1 cellular context compared by ENCODE assay signal in the genomic region with DNA sequence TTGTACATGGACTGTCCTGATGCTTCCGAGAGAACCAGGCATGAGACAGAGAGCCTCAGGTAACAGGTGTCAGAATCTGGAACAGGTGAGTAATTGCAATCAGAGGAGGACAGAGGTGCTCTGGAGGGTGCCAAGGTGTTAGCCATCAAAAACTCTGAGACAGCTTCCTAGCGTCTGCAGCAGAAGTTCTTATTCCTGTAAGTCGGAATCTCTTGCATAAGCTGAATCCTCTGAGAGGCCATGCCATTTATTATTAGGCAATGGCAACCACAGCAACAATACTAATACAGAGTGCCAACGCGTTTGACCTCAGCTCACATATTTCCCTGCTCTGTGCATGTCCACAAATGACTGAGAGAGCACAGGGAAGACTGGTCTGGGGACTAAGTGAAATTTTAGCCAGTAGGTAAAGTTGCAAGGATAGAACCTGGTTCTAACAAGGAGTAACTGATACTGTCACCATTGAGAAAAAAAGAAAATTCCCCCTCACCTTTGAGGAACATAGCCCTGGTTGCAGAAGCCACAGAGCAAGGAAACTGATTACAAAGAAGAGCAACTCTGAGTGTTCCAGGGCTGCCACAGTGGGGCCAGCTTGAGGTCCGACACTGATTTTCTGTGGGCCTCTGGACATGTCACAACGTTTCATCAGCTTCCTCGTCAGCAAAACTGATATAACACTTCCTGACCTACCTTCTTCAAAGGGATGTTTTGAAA.
TF ChIP-seq lines count a peak whose summit lies in the region.

No MANE protein-coding gene starts in this region.

TF ChIP-seq in K562, 482 proteins besides CTCF, POLR2A, EP300 and RAD21 (continued from another document and continues in another):
- no peak for TF ChIP-seq HCFC1 (IDR thresholded peaks at IDR 0.05; ENCODE audit: low read depth, low read length)
- TF ChIP-seq ZNF583 (CRISPR knock-in tag; IDR thresholded peaks at IDR 0.05), result 0 out of 2 replicates have a peak, but pooled peaks have one; percentile 16
- peak; percentile 62; the same call in 1 of the 2 replicates for TF ChIP-seq ZNF239 (CRISPR knock-in tag; IDR thresholded peaks at IDR 0.05)
- no peak for TF ChIP-seq POLR3A (IDR thresholded peaks at IDR 0.05; ENCODE audit: borderline replicate concordance, extremely low read depth, insufficient read depth, insufficient read length)
- TF ChIP-seq CEBPG (CRISPR knock-in tag; IDR thresholded peaks at IDR 0.05), result peak; percentile 94
- TF ChIP-seq CEBPG (tag; conservative IDR thresholded peaks at IDR 0.05 in 1 of 2, IDR thresholded peaks at IDR 0.05 in 1 of 2), result peak; percentile 88 to 95
- TF ChIP-seq PPARD (CRISPR knock-in tag; IDR thresholded peaks at IDR 0.05), result no peak
- TF ChIP-seq ARID1B (IDR thresholded peaks at IDR 0.05), result peak; percentile 24; the same call in 1 of the 2 replicates
- 0 out of 4 replicates have a peak, but pooled peaks of 1 of the 2 experiments have one; percentile 29 for TF ChIP-seq ARNT (IDR thresholded peaks at IDR 0.05)
- TF ChIP-seq, protein P1, sequence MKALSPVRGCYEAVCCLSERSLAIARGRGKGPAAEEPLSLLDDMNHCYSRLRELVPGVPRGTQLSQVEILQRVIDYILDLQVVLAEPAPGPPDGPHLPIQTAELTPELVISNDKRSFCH (CRISPR knock-in tag; IDR thresholded peaks at IDR 0.05), result no peak
- TF ChIP-seq, protein P1 (tag; IDR thresholded peaks at IDR 0.05), result no peak
- no peak for TF ChIP-seq ESRRB (CRISPR knock-in tag; IDR thresholded peaks at IDR 0.05; ENCODE audit: borderline replicate concordance)
- peak; percentile 51 for TF ChIP-seq RBFOX2 (IDR thresholded peaks at IDR 0.05; ENCODE audit: low read depth, low read length)
- no peak for TF ChIP-seq TBP (optimal IDR thresholded peaks at IDR 0.05; ENCODE audit: low read depth, low read length)
- peak; percentile 70; the same call in 1 of the 2 replicates for TF ChIP-seq ZNF79 (CRISPR knock-in tag; IDR thresholded peaks at IDR 0.05; ENCODE audit: low read depth)
- TF ChIP-seq XRCC4 (IDR thresholded peaks at IDR 0.05; ENCODE audit: extremely low read depth, insufficient read depth, insufficient read length), result no peak
- TF ChIP-seq ZSCAN29 (IDR thresholded peaks at IDR 0.05), result no peak
- no peak for TF ChIP-seq SIN3B (IDR thresholded peaks at IDR 0.05; ENCODE audit: low read depth)
- TF ChIP-seq TAF15 (IDR thresholded peaks at IDR 0.05; ENCODE audit: low read depth, low read length), result no peak
- no peak for TF ChIP-seq ATF1 (CRISPR knock-in tag; IDR thresholded peaks at IDR 0.05)
- 0 out of 2 replicates have a peak, but pooled peaks have one; percentile 33 for TF ChIP-seq ATF1 (tag; IDR thresholded peaks at IDR 0.05)
- no peak for TF ChIP-seq ZNF3 (CRISPR knock-in tag; IDR thresholded peaks at IDR 0.05)
- TF ChIP-seq SRSF7 (optimal IDR thresholded peaks at IDR 0.05; ENCODE audit: low read depth, low read length), result no peak
- TF ChIP-seq LEF1 (IDR thresholded peaks at IDR 0.05), result peak; percentile 69; the same call in 1 of the 2 replicates
- peak; percentile 78; the same call in 1 of the 2 replicates for TF ChIP-seq ATF3 (IDR thresholded peaks at IDR 0.05)
- no peak for TF ChIP-seq ATF3 (CRISPR knock-in tag; conservative IDR thresholded peaks at IDR 0.05)
- TF ChIP-seq MECOM (CRISPR knock-in tag; IDR thresholded peaks at IDR 0.05), result no peak
- 0 out of 2 replicates have a peak, but pooled peaks have one; percentile 29 for TF ChIP-seq GABPA (tag; conservative IDR thresholded peaks at IDR 0.05; ENCODE audit: low read depth)
- no peak for TF ChIP-seq BCL6 (CRISPR knock-in tag; IDR thresholded peaks at IDR 0.05)
- peak; percentile 12; the same call in 1 of the 2 replicates for TF ChIP-seq HIVEP1 (CRISPR knock-in tag; IDR thresholded peaks at IDR 0.05)
- no peak for TF ChIP-seq HOMEZ (CRISPR knock-in tag; IDR thresholded peaks at IDR 0.05)
- TF ChIP-seq POU5F1 (IDR thresholded peaks at IDR 0.05; ENCODE audit: borderline replicate concordance, low read depth, low read length, partially characterized antibody), result no peak
- no peak for TF ChIP-seq PBX2 (CRISPR knock-in tag; IDR thresholded peaks at IDR 0.05; ENCODE audit: low read depth)
- TF ChIP-seq PBX2 (tag; conservative IDR thresholded peaks at IDR 0.05; ENCODE audit: low read depth), result no peak
- TF ChIP-seq FOXM1 (IDR thresholded peaks at IDR 0.05; ENCODE audit: low read depth), result no peak
- no peak for TF ChIP-seq FOXM1 (CRISPR knock-in tag; IDR thresholded peaks at IDR 0.05; ENCODE audit: low read depth)
- no peak for TF ChIP-seq MAZ (CRISPR knock-in tag; conservative IDR thresholded peaks at IDR 0.05 in 1 of 2, IDR thresholded peaks at IDR 0.05 in 1 of 2)
- no peak for TF ChIP-seq EHMT2 (IDR thresholded peaks at IDR 0.05)
- TF ChIP-seq, protein P2, sequence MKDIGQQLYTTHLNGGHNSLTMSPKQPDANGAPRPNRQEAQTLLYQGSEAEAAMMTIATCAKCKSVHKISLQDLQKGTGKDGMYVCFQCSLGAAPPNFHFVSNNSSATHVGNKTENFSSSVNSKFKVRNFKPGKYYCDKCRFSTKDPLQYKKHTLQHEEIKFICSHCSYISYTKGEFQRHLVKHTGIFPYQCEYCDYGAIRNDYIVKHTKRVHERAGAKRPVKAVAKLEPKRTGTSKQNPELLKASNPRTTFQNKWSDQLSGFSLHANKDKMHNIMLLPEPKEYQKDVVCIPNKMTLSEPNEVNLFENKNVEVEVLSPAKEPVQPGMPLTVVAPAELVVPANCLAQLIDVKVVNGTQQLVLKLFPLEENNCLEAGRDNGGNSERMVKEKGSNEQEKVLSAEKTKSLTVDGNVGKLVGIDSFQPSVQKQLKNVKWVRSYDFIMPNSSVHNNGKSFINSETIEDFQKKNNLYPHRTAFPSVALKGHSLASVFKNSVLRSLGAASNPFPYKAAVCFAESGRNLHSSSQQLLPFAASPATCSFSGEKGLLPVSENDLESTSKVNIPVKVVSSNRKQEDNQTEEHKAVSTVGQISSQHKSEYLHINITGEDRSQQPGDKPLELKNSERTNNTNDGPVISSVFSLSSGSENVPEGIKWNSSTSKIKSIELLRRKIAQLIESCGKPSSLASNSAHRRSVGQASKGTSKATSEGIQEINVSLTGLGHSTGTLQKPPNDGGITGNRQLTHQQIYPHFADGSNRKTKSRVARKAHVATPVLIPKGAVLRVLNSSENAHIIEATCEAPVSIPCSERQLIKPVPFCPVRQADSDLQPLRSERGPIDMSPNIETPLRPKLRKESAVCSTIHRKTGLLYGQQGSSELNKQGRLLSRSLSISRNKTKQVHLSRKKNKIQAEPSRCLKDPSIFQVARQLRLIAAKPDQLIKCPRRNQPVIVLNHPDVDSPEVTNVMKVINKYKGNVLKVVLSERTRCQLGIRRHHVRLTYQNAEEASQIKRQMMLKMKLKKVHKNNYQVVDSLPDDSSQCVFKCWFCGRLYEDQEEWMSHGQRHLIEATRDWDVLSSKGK (CRISPR knock-in tag; IDR thresholded peaks at IDR 0.05), result no peak
- TF ChIP-seq RBM34 (IDR thresholded peaks at IDR 0.05; ENCODE audit: borderline replicate concordance, insufficient read depth, low read length), result no peak
- no peak for TF ChIP-seq ZNF696 (CRISPR knock-in tag; conservative IDR thresholded peaks at IDR 0.05)
- TF ChIP-seq ZFP36 (IDR thresholded peaks at IDR 0.05; ENCODE audit: low read depth, low read length, partially characterized antibody), result no peak
- peak; percentile 80; the same call in 1 of the 2 replicates for TF ChIP-seq KLF6 (CRISPR knock-in tag; IDR thresholded peaks at IDR 0.05; ENCODE audit: borderline replicate concordance)
- no peak for TF ChIP-seq FOXJ3 (CRISPR knock-in tag; IDR thresholded peaks at IDR 0.05)
- TF ChIP-seq CREBBP (IDR thresholded peaks at IDR 0.05; ENCODE audit: low read depth, low read length), result no peak
- no peak for TF ChIP-seq YY1 (IDR thresholded peaks at IDR 0.05; ENCODE audit: borderline replicate concordance in 1 of 3, control insufficient read depth in 1 of 3, extremely low read depth in 1 of 3, insufficient read depth in 3 of 3, insufficient read length in 1 of 3, insufficient replicate concordance in 2 of 3, low read depth in 1 of 3, low read length in 2 of 3)
- TF ChIP-seq E2F8 (IDR thresholded peaks at IDR 0.05; ENCODE audit: low read depth, partially characterized antibody), result no peak
- TF ChIP-seq HOXB6 (CRISPR knock-in tag; IDR thresholded peaks at IDR 0.05; ENCODE audit: borderline replicate concordance), result no peak
- TF ChIP-seq YBX1 (IDR thresholded peaks at IDR 0.05), result no peak
- TF ChIP-seq, protein P3, sequence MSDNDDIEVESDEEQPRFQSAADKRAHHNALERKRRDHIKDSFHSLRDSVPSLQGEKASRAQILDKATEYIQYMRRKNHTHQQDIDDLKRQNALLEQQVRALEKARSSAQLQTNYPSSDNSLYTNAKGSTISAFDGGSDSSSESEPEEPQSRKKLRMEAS (CRISPR knock-in tag; IDR thresholded peaks at IDR 0.05), result no peak
- TF ChIP-seq KLF13 (tag; IDR thresholded peaks at IDR 0.05; ENCODE audit: borderline replicate concordance, low read depth), result 0 out of 2 replicates have a peak, but pooled peaks have one; percentile 48
